In genomic region chr6:33118525-33119123, GRCh38 we compare ENCODE assay signal across 8 cellular contexts. TPM values are rescaled to one million over a fixed set of nuclear protein-coding genes. Genes with fewer than 3 reads are reported as not detected.
DNase-seq lines count a peak whose midpoint lies in the region; ATAC-seq and FAIRE-seq lines count a peak whose summit lies in the region.

No MANE protein-coding gene starts in this region.

- no peak overlapping the region for H3K27ac ChIP-seq in Karpas-422 (ENCODE audit: low read length)

- peaks cover 3 to 9% (median 5%) of the 10 kb centered on the region in 7 donors for H3K9me3 Mint-ChIP-seq in naive B cell
- H3K9me3 Mint-ChIP-seq in activated naive CD4-positive, alpha-beta T cell treated with anti-CD3 and anti-CD28 coated beads, Interleukin-2, amount 10 ng/mL, durations not matched to agents 7 days and 5 days = peaks cover under 1% of the 10 kb centered on the region

- H3K27me3 Mint-ChIP-seq in naive B cell = peaks cover 0 to 12% (median 9%) of the 10 kb centered on the region in 3 donors
- peaks cover 68% of the 10 kb centered on the region for H3K27me3 Mint-ChIP-seq in activated naive CD4-positive, alpha-beta T cell treated with anti-CD3 and anti-CD28 coated beads, Interleukin-2, amount 10 ng/mL, durations not matched to agents 7 days and 5 days

- no peak overlapping the region for H2AFZ ChIP-seq in Karpas-422 (ENCODE audit: low read length)

- H3K27ac Mint-ChIP-seq in naive B cell = peak overlapping the region in 2 of 6 donors; percentile 47 to 76
- H3K27ac Mint-ChIP-seq in activated naive CD4-positive, alpha-beta T cell treated with anti-CD3 and anti-CD28 coated beads, Interleukin-2, amount 10 ng/mL, durations not matched to agents 7 days and 5 days = no peak overlapping the region

- no peak overlapping the region for H3K9ac ChIP-seq in Karpas-422 (ENCODE audit: low read length)

- H3K36me3 ChIP-seq in Karpas-422 (ENCODE audit: insufficient read depth, low read length) = no peaks in the 10 kb centered on the region

- peaks cover 26% of the 10 kb centered on the region for H3K4me1 ChIP-seq in Karpas-422 (ENCODE audit: low read length)

- no peaks in the 10 kb centered on the region for H3K79me2 ChIP-seq in Karpas-422 (ENCODE audit: low read length)

- peaks cover 2 to 11% of the 10 kb centered on the region in 2 donors for H3K36me3 Mint-ChIP-seq in naive B cell
- no peaks in the 10 kb centered on the region for H3K36me3 Mint-ChIP-seq in activated naive CD4-positive, alpha-beta T cell treated with anti-CD3 and anti-CD28 coated beads, Interleukin-2, amount 10 ng/mL, durations not matched to agents 7 days and 5 days

- ATAC-seq in naive B cell (ENCODE audit: low read depth in 2 of 2) = peak in 1 of 2 donors; percentile 42
- ATAC-seq in HG03039 (IDR thresholded peaks at IDR 0.05; ENCODE audit: unreplicated experiment) = no peak

- peak; percentile 60 for DNase-seq in EL
- DNase-seq in Karpas-422 = peak; percentile 88
- peak; percentile 60 for DNase-seq in RKO (ENCODE audit: low spot score)
- peak; percentile 63 for DNase-seq in naive B cell
- DNase-seq in activated naive CD4-positive, alpha-beta T cell treated with anti-CD3 and anti-CD28 coated beads, Interleukin-2, amount 10 ng/mL, durations not matched to agents 7 days and 5 days = no peak
- no peak for DNase-seq in GM19240 (ENCODE audit: insufficient read length, low spot score)

- no peak overlapping the region for H3K4me2 ChIP-seq in Karpas-422 (ENCODE audit: low read depth, low read length, poor library complexity, severe bottlenecking)

- peaks cover 38 to 52% (median 43%) of the 10 kb centered on the region in 3 donors for H3K4me1 Mint-ChIP-seq in naive B cell
- H3K4me1 Mint-ChIP-seq in activated naive CD4-positive, alpha-beta T cell treated with anti-CD3 and anti-CD28 coated beads, Interleukin-2, amount 10 ng/mL, durations not matched to agents 7 days and 5 days = peaks cover 6% of the 10 kb centered on the region

- H3K9me3 ChIP-seq in Karpas-422 (ENCODE audit: low read length) = no peaks in the 10 kb centered on the region; the same call in 1 of the 2 replicates

- no peaks in the 10 kb centered on the region for H3K9me2 ChIP-seq in Karpas-422 (replicated peaks; ENCODE audit: insufficient read depth, low read length)

- CTCF ChIA-PET in activated naive CD4-positive, alpha-beta T cell treated with anti-CD3 and anti-CD28 coated beads, Interleukin-2, amount 10 ng/mL, durations not matched to agents 7 days and 5 days (lab: Charles Lee) = interaction anchor here (0.7 to 4.6 kb wide), 4 partner anchors 31 to 318 kb away, joined by 3 to 33 read pairs (median 6); no protein-coding TSS in a partner anchor

- no peaks in the 10 kb centered on the region for H4K20me1 ChIP-seq in Karpas-422 (ENCODE audit: insufficient read depth, low read depth, low read length)

- peaks cover 4% of the 10 kb centered on the region; the same call in 1 of the 2 replicates for H3K27me3 ChIP-seq in Karpas-422 (ENCODE audit: low read length)

- no peak overlapping the region for H3K4me3 ChIP-seq in Karpas-422 (ENCODE audit: low read length)

- peak; percentile 64 for FAIRE-seq in endometrium (lab: Jason Lieb, UNC)

- peak overlapping the region in 5 of 8 donors; percentile 8 to 69 (median 53) for H3K4me3 Mint-ChIP-seq in naive B cell
- no peak overlapping the region for H3K4me3 Mint-ChIP-seq in activated naive CD4-positive, alpha-beta T cell treated with anti-CD3 and anti-CD28 coated beads, Interleukin-2, amount 10 ng/mL, durations not matched to agents 7 days and 5 days

RNA-seq across cellular contexts. Expression of gene HLA-DPB1, which starts 42.8 kb away (rescaled TPM):
- 236 and 601 TPM in 2 replicates for total RNA-seq in Karpas-422 (2014; rRNA removed; shearing (Covaris generic); ENCODE audit: low replicate concordance)
- polyA plus RNA-seq in naive B cell (ENCODE audit: low read depth in 6 of 6) = 1,000 to 10,000 TPM; 1,951 to 3,267 (median 2,600) TPM

RNA-seq across cellular contexts. Expression of gene HLA-DPA1, which starts 45.2 kb away (rescaled TPM):
- 571 and 780 TPM in 2 replicates for total RNA-seq in Karpas-422 (2014; rRNA removed; shearing (Covaris generic); ENCODE audit: low replicate concordance)
- polyA plus RNA-seq in naive B cell (ENCODE audit: low read depth in 6 of 6) = 1,000 to 10,000 TPM; 2,534 to 3,526 (median 2,823) TPM

Comparison
In these comparisons a context has a peak if more than half of its experiments do, and no peak if none do; other contexts are left out.
1. DNase-seq: peak in EL (single experiment), Karpas-422 (single experiment), RKO (single experiment) and naive B cell (single experiment); none in activated naive CD4-positive, alpha-beta T cell treated with anti-CD3 and anti-CD28 coated beads, Interleukin-2, amount 10 ng/mL, durations not matched to agents 7 days and 5 days (single experiment) and GM19240 (single experiment).